Comparison of ENCODE assay signal across 8 cellular contexts in genomic region chr20:33401042-33401921, GRCh38. TPM values are rescaled to one million over a fixed set of nuclear protein-coding genes. Genes with fewer than 3 reads are reported as not detected.
DNase-seq lines count a peak whose midpoint lies in the region; ATAC-seq and TF ChIP-seq lines count a peak whose summit lies in the region.

CDK5RAP1 (minus strand) TSS chr20:33401519; CDS start chr20:33397064, 4,455 bp downstream.

- intact Hi-C loops in activated CD4-positive, alpha-beta T cell treated with anti-CD3 and anti-CD28 coated beads, Interleukin-2, amount 10 ng/mL, durations not matched to agents 24 days and 14 days (cut with micrococcal nuclease): loop anchor here (2.0 kb wide), 1 partner anchor 28 kb away; no protein-coding TSS in a partner anchor

- no peak for TF ChIP-seq CTCF in AG09309 (IDR thresholded peaks at IDR 0.05; ENCODE audit: control insufficient read depth, insufficient read depth, low read depth, low read length, missing control alignments)

- H3K4me3 ChIP-seq in AG09309 (ENCODE audit: control insufficient read depth, low read depth, low read length): peak within 1 kb of the TSS; percentile 73

- peaks cover 25% of the 10 kb centered on the region for H3K4me1 Mint-ChIP-seq in activated CD4-positive, alpha-beta T cell treated with anti-CD3 and anti-CD28 coated beads, Interleukin-2, amount 10 ng/mL, durations not matched to agents 24 days and 14 days

- H3K27me3 Mint-ChIP-seq in activated CD4-positive, alpha-beta T cell treated with anti-CD3 and anti-CD28 coated beads, Interleukin-2, amount 10 ng/mL, durations not matched to agents 24 days and 14 days: no peaks in the 10 kb centered on the region

- DNase-seq in AG09309 (ENCODE audit: low read depth) (peak; percentile 61), NCI-H526 (lab: John Stamatoyannopoulos, UW) (peak; percentile 85 to 97), dedifferentiated amniotic fluid mesenchymal stem cell (ENCODE audit: extremely low spot score) (peak; percentile 93), left kidney (ENCODE audit: low read depth, low spot score) (peak; percentile 96)
- peak; percentile 96 for DNase-seq in activated CD4-positive, alpha-beta T cell treated with anti-CD3 and anti-CD28 coated beads, Interleukin-2, amount 10 ng/mL, durations not matched to agents 24 days and 14 days
- peak; percentile 68 to 70 for DNase-seq in stimulated activated CD4-positive, alpha-beta T cell treated with anti-CD3 and anti-CD28 coated beads, Interleukin-1b, Interleukin-23, amount 100 ng/mL, for 4 hours (ENCODE audit: low read depth in 2 of 2)

- H3K27ac Mint-ChIP-seq in activated CD4-positive, alpha-beta T cell treated with anti-CD3 and anti-CD28 coated beads, Interleukin-2, amount 10 ng/mL, durations not matched to agents 24 days and 14 days: peak within 1 kb of the TSS; percentile 94

- peaks cover 8% of the 10 kb centered on the region for H3K36me3 Mint-ChIP-seq in activated CD4-positive, alpha-beta T cell treated with anti-CD3 and anti-CD28 coated beads, Interleukin-2, amount 10 ng/mL, durations not matched to agents 24 days and 14 days (ENCODE audit: low read depth)

- ATAC-seq in GM19035 (IDR thresholded peaks at IDR 0.05; ENCODE audit: unreplicated experiment) (peak; percentile 88), HG03460 (IDR thresholded peaks at IDR 0.05; ENCODE audit: unreplicated experiment) (peak; percentile 85)

- peak within 1 kb of the TSS; percentile 99 for H3K4me3 Mint-ChIP-seq in activated CD4-positive, alpha-beta T cell treated with anti-CD3 and anti-CD28 coated beads, Interleukin-2, amount 10 ng/mL, durations not matched to agents 24 days and 14 days

- H3K9me3 Mint-ChIP-seq in activated CD4-positive, alpha-beta T cell treated with anti-CD3 and anti-CD28 coated beads, Interleukin-2, amount 10 ng/mL, durations not matched to agents 24 days and 14 days: no peaks in the 10 kb centered on the region

RNA-seq across cellular contexts. Expression of gene CDK5RAP1, which starts in this region (rescaled TPM):
- 49.9 and 52.9 TPM in 2 replicates for total RNA-seq in activated CD4-positive, alpha-beta T cell treated with anti-CD3 and anti-CD28 coated beads, Interleukin-2, amount 10 ng/mL, durations not matched to agents 24 days and 14 days

Comparison
In these comparisons a context has a peak if more than half of its experiments do, and no peak if none do; other contexts are left out.
1. Peak in every context shown above with its lines: DNase-seq, ATAC-seq and H3K4me3 ChIP-seq.